Comparison of ENCODE assay signal across 10 cellular contexts in genomic region chr19:53908933-53909415, GRCh38. TPM values are rescaled to one million over a fixed set of nuclear protein-coding genes. Genes with fewer than 3 reads are reported as not detected.
A peak's percentile ranks its signal among the peaks of the same experiment; 100 is the strongest.
DNase-seq lines count a peak whose midpoint lies in the region; ATAC-seq and TF ChIP-seq lines count a peak whose summit lies in the region.
"Had no signal": no experiment of that assay in that cellular context is flagged by ENCODE, and none has a peak within 500 bp of the region (broad histone marks: within the 10 kb centered on the region; RNA-seq: fewer than 3 reads in every experiment).

Gene CACNG7, plus strand, starts transcription at chr19:53909278. Its CDS starts 3,554 bp downstream, at chr19:53912832.

- no peak within 1 kb of the TSS for H3K27ac Mint-ChIP-seq in T-helper 1 cell treated with Interleukin-12 subunit alpha and Interleukin-12 subunit beta and Interleukin-4 antibody, amounts not matched to agents 30 μg/mL and 1 μg/mL, for 36 hours
- H3K27ac Mint-ChIP-seq: activated CD4-positive, alpha-beta memory T cell treated with anti-CD3 and anti-CD28 coated beads for 36 hours had no signal

- ATAC-seq in GM18502 (IDR thresholded peaks at IDR 0.05; ENCODE audit: poor library complexity, unreplicated experiment), result no peak

- H3K9me3 Mint-ChIP-seq in T-helper 1 cell treated with Interleukin-12 subunit alpha and Interleukin-12 subunit beta and Interleukin-4 antibody, amounts not matched to agents 30 μg/mL and 1 μg/mL, for 36 hours, result no peaks in the 10 kb centered on the region
- H3K9me3 Mint-ChIP-seq: activated CD4-positive, alpha-beta memory T cell treated with anti-CD3 and anti-CD28 coated beads for 36 hours had no signal

- DNase-seq in T-helper 1 cell (no peak), adipocyte (ENCODE audit: low read depth) (peak; percentile 13), smooth muscle cell (lab: John Stamatoyannopoulos, UW; ENCODE audit: unreplicated experiment) (no peak), NCI-H774 (lab: John Stamatoyannopoulos, UW) (no peak), dedifferentiated amniotic fluid mesenchymal stem cell (ENCODE audit: extremely low spot score) (no peak)
- DNase-seq: activated CD4-positive, alpha-beta memory T cell treated with anti-CD3 and anti-CD28 coated beads for 36 hours had no signal

- peak within 1 kb of the TSS; percentile 43 for H2AFZ ChIP-seq in smooth muscle cell (ENCODE audit: low read depth)

- H3K9me3 ChIP-seq in adipocyte (ENCODE audit: control insufficient read depth, low read length) (no peaks in the 10 kb centered on the region), smooth muscle cell (replicated peaks; ENCODE audit: low read depth) (no peaks in the 10 kb centered on the region)

- no peak for TF ChIP-seq CTCF in smooth muscle cell (IDR thresholded peaks at IDR 0.05; ENCODE audit: borderline replicate concordance, insufficient read depth, poor library complexity, severe bottlenecking)

- H3K9ac ChIP-seq in adipocyte (ENCODE audit: low read length) (no peak within 1 kb of the TSS), smooth muscle cell (ENCODE audit: low read depth) (no peak within 1 kb of the TSS)
- H3K9ac ChIP-seq: KMS-11 had no signal

- H3K4me1 Mint-ChIP-seq in T-helper 1 cell treated with Interleukin-12 subunit alpha and Interleukin-12 subunit beta and Interleukin-4 antibody, amounts not matched to agents 30 μg/mL and 1 μg/mL, for 36 hours (ENCODE audit: low read depth), result peaks cover 25% of the 10 kb centered on the region

- H4K20me1 ChIP-seq in smooth muscle cell (ENCODE audit: low read depth), result no peaks in the 10 kb centered on the region

- peaks cover 2% of the 10 kb centered on the region for H3K36me3 Mint-ChIP-seq in T-helper 1 cell treated with Interleukin-12 subunit alpha and Interleukin-12 subunit beta and Interleukin-4 antibody, amounts not matched to agents 30 μg/mL and 1 μg/mL, for 36 hours (ENCODE audit: low read depth)
- H3K36me3 Mint-ChIP-seq: activated CD4-positive, alpha-beta memory T cell treated with anti-CD3 and anti-CD28 coated beads for 36 hours had no signal

- peaks cover 71% of the 10 kb centered on the region for H3K27me3 Mint-ChIP-seq in T-helper 1 cell treated with Interleukin-12 subunit alpha and Interleukin-12 subunit beta and Interleukin-4 antibody, amounts not matched to agents 30 μg/mL and 1 μg/mL, for 36 hours (ENCODE audit: low read depth)

- H3K27me3 ChIP-seq in adipocyte (replicated peaks; ENCODE audit: control insufficient read depth, insufficient read depth, low read length) (peaks cover 73% of the 10 kb centered on the region), smooth muscle cell (ENCODE audit: low read depth) (peaks cover 74% of the 10 kb centered on the region)

- no peak within 1 kb of the TSS for H3K27ac ChIP-seq in smooth muscle cell (ENCODE audit: low read depth)
- H3K27ac ChIP-seq: KMS-11 had no signal

- H3K4me3 ChIP-seq in adipocyte (ENCODE audit: low read length) (no peak within 1 kb of the TSS), iPS-11a (ENCODE audit: low read depth, low read length) (peak within 1 kb of the TSS; percentile 55), smooth muscle cell (peak within 1 kb of the TSS; percentile 46)

- peak within 1 kb of the TSS; percentile 22 for H3K4me3 Mint-ChIP-seq in T-helper 1 cell treated with Interleukin-12 subunit alpha and Interleukin-12 subunit beta and Interleukin-4 antibody, amounts not matched to agents 30 μg/mL and 1 μg/mL, for 36 hours
- H3K4me3 Mint-ChIP-seq: activated CD4-positive, alpha-beta memory T cell treated with anti-CD3 and anti-CD28 coated beads for 36 hours had no signal

- no peaks in the 10 kb centered on the region for H3K4me1 ChIP-seq in adipocyte (ENCODE audit: control insufficient read depth, insufficient read depth, low read length)
- peaks cover 6% of the 10 kb centered on the region for H3K4me1 ChIP-seq in smooth muscle cell (ENCODE audit: low read depth)

- no peaks in the 10 kb centered on the region for H3K36me3 ChIP-seq in adipocyte (ENCODE audit: control insufficient read depth, insufficient read depth, low read length, severe bottlenecking)
- H3K36me3 ChIP-seq in smooth muscle cell (ENCODE audit: low read depth), result no peaks in the 10 kb centered on the region

- WGBS in smooth muscle cell (ENCODE audit: low lambda C conversion rate), result 5% methylated on average over 5 of the region's 28 CpGs

- H3F3A ChIP-seq in smooth muscle cell (ENCODE audit: low read depth), result no peaks in the 10 kb centered on the region

- H3K79me2 ChIP-seq in smooth muscle cell (ENCODE audit: low read depth), result no peaks in the 10 kb centered on the region

- H3K4me2 ChIP-seq in smooth muscle cell, result peak within 1 kb of the TSS; percentile 85
- H3K4me2 ChIP-seq: KMS-11 had no signal

RNA-seq across cellular contexts. Expression of gene CACNG7, which starts in this region (rescaled TPM):
- total RNA-seq in smooth muscle cell, result 2.3 and 6.1 TPM in 2 replicates
- polyA plus RNA-seq in smooth muscle cell, result 0.59 and 1.3 TPM in 2 replicates
- total RNA-seq: activated CD4-positive, alpha-beta memory T cell treated with anti-CD3 and anti-CD28 coated beads for 36 hours had no signal
